8 cellular contexts compared by ENCODE assay signal in genomic region chr14:97978336-97978735, GRCh38.
DNase-seq lines count a peak whose midpoint lies in the region; ATAC-seq and TF ChIP-seq lines count a peak whose summit lies in the region.

No MANE protein-coding gene starts in this region.

- no peaks in the 10 kb centered on the region for H3K27me3 ChIP-seq in vagina

- TF ChIP-seq CTCF in vagina (IDR thresholded peaks at IDR 0.05) = peak in 1 of 3 experiments; percentile 41

- no peaks in the 10 kb centered on the region for H3K9me3 ChIP-seq in vagina

- peak overlapping the region; percentile 75 for H3K27ac ChIP-seq in vagina

- intact Hi-C loops in sciatic nerve (cut with DNase I) (no loop called here), vagina (cut with DNase I) (no loop called here)

- peak; percentile 65 for DNase-seq in DMS 273 (lab: John Stamatoyannopoulos, UW; ENCODE audit: unreplicated experiment)
- DNase-seq in DMS 273 treated with DMSO at 0.1 percent for 48 hours (lab: John Stamatoyannopoulos, UW) = no peak
- peak; percentile 71 for DNase-seq in T follicular helper cell (ENCODE audit: low read depth)
- DNase-seq in activated naive CD8-positive, alpha-beta T cell treated with anti-CD3 and anti-CD28 coated beads, Interleukin-2, amount 50 U/mL, for 16 hours (ENCODE audit: low read depth, low spot score) = peak; percentile 52
- peak; percentile 57 to 64 for DNase-seq in hippocampal formation (lab: John Stamatoyannopoulos, UW)
- peak; percentile 84 for DNase-seq in sciatic nerve (ENCODE audit: low spot score)
- DNase-seq in vagina (ENCODE audit: extremely low spot score in 2 of 2) = no peak

- peaks cover 34% of the 10 kb centered on the region for H3K4me1 ChIP-seq in vagina

- H3K36me3 ChIP-seq in vagina = no peaks in the 10 kb centered on the region

- ATAC-seq in sciatic nerve = peak; percentile 91
- no peak for ATAC-seq in HG02759 (IDR thresholded peaks at IDR 0.05; ENCODE audit: unreplicated experiment)

- TF ChIP-seq POLR2A in vagina (IDR thresholded peaks at IDR 0.05) = no peak

- peak overlapping the region; percentile 40 to 41 for H3K4me3 ChIP-seq in vagina

Comparison
In these comparisons a context has a peak if more than half of its experiments do, and no peak if none do; other contexts are left out.
1. DNase-seq: peak in DMS 273 (single experiment), T follicular helper cell (single experiment), activated naive CD8-positive, alpha-beta T cell treated with anti-CD3 and anti-CD28 coated beads, Interleukin-2, amount 50 U/mL, for 16 hours (single experiment), hippocampal formation (2 of 2) and sciatic nerve (single experiment); none in DMS 273 treated with DMSO at 0.1 percent for 48 hours (single experiment) and vagina (0 of 2).